10 cellular contexts compared by ENCODE assay signal in the genomic region with DNA sequence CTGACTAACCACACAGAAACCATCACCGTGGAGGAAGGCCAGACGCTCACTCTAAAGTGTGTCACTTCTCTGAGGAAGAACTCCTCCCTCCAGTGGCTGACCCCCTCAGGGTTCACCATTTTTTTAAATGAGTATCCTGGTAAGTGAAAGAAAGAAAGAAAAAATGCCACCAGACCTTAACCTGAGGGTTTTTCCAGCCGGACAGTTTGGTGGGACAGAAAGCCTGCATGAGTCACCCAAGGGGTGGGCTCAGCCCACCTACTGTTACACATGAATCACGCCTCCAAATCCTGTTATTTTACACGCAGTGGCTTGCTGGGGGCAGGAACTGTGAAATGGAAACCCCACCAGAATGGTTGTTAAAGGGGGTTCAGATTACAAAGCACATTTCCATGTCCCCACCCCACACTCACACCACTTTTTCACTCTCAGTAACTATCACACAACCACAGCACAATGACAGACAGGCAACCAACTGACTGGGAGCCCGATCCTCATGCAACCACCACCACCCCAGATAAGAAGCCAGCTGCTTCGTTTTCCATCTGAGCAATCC. TPM values are rescaled to one million over a fixed set of nuclear protein-coding genes. Genes with fewer than 3 reads are reported as not detected.
DNase-seq lines count a peak whose midpoint lies in the region; ATAC-seq and TF ChIP-seq lines count a peak whose summit lies in the region.
"Had no signal": no experiment of that assay in that cellular context is flagged by ENCODE, and none has a peak within 500 bp of the region (broad histone marks: within the 10 kb centered on the region; RNA-seq: fewer than 3 reads in every experiment).

No MANE protein-coding gene starts in this region.

- H3K9me3 ChIP-seq in BLaER1 (no peaks in the 10 kb centered on the region), HUES64 (ENCODE audit: insufficient read depth, low read depth, low read length) (no peaks in the 10 kb centered on the region)

- H3K36me3 Mint-ChIP-seq in activated naive CD8-positive, alpha-beta T cell, result peaks cover 19% of the 10 kb centered on the region
- no peaks in the 10 kb centered on the region for H3K36me3 Mint-ChIP-seq in glutamatergic neuron (ENCODE audit: unreplicated experiment)

- WGBS in HUES64, result 34% methylated on average over 6 of the region's 7 CpGs

- H4K20me1 ChIP-seq in BLaER1, result no peaks in the 10 kb centered on the region

- H3K4me1 ChIP-seq in BLaER1 (peaks cover 9% of the 10 kb centered on the region), HUES64 (ENCODE audit: insufficient read depth, low read length) (peaks cover 30% of the 10 kb centered on the region)

- H3K9ac ChIP-seq in BLaER1, result no peak overlapping the region
- H3K9ac ChIP-seq in HUES64 (ENCODE audit: low read depth, low read length), result no peak overlapping the region

- H3K27ac Mint-ChIP-seq in activated naive CD8-positive, alpha-beta T cell, result peak overlapping the region; percentile 97
- no peak overlapping the region for H3K27ac Mint-ChIP-seq in glutamatergic neuron (ENCODE audit: unreplicated experiment)

- H3K27ac ChIP-seq in BLaER1 (no peak overlapping the region), HUES64 (ENCODE audit: low read depth, low read length) (peak overlapping the region; percentile 50)
- H3K27ac ChIP-seq: epithelial cell of prostate had no signal

- H3K4me1 Mint-ChIP-seq in activated naive CD8-positive, alpha-beta T cell (ENCODE audit: low read depth), result peaks cover 83% of the 10 kb centered on the region
- H3K4me1 Mint-ChIP-seq in glutamatergic neuron (ENCODE audit: low read depth, unreplicated experiment), result no peaks in the 10 kb centered on the region

- peak overlapping the region; percentile 2; the same call in 1 of the 2 replicates for H3K4me2 ChIP-seq in BLaER1

- H3K4me3 ChIP-seq in BLaER1 (no peak overlapping the region), HUES64 (ENCODE audit: low read length) (no peak overlapping the region)

- H3K27me3 Mint-ChIP-seq in activated naive CD8-positive, alpha-beta T cell, result no peaks in the 10 kb centered on the region
- H3K27me3 Mint-ChIP-seq in glutamatergic neuron (ENCODE audit: unreplicated experiment), result no peaks in the 10 kb centered on the region

- H3K27me3 ChIP-seq in BLaER1, result no peaks in the 10 kb centered on the region
- H3K27me3 ChIP-seq in HUES64 (ENCODE audit: insufficient read depth, low read length), result no peaks in the 10 kb centered on the region

- H3K36me3 ChIP-seq in BLaER1 (no peaks in the 10 kb centered on the region), HUES64 (ENCODE audit: insufficient read depth, low read length) (no peaks in the 10 kb centered on the region)

- TF ChIP-seq CTCF in glutamatergic neuron (IDR thresholded peaks at IDR 0.05; ENCODE audit: partially characterized antibody, unreplicated experiment), result no peak

- no peak for ATAC-seq in HG03432 (IDR thresholded peaks at IDR 0.05; ENCODE audit: unreplicated experiment)

- H3K4me3 Mint-ChIP-seq in activated naive CD8-positive, alpha-beta T cell, result peak overlapping the region; percentile 87
- H3K4me3 Mint-ChIP-seq in glutamatergic neuron (ENCODE audit: unreplicated experiment), result no peak overlapping the region

- DNase-seq in kidney tubule cell (ENCODE audit: low spot score), result peak; percentile 61
- no peak for DNase-seq in glutamatergic neuron
- no peak for DNase-seq in NOMO-1 treated with DMSO at 0.1 percent for 48 hours (lab: John Stamatoyannopoulos, UW; ENCODE audit: unreplicated experiment)
- no peak for DNase-seq in NCI-H1105 treated with DMSO at 0.1 percent for 48 hours (lab: John Stamatoyannopoulos, UW)

- no peaks in the 10 kb centered on the region for H3K9me3 Mint-ChIP-seq in activated naive CD8-positive, alpha-beta T cell (ENCODE audit: low read depth)
- no peaks in the 10 kb centered on the region for H3K9me3 Mint-ChIP-seq in glutamatergic neuron (ENCODE audit: unreplicated experiment)

RNA-seq across cellular contexts. Expression of gene CRTAM, which starts 11.9 kb away (rescaled TPM):
- polyA plus RNA-seq in HUES64 (2013, experiment 1 of 2), result not detected
- 0.38 TPM for polyA plus RNA-seq in HUES64 (2013, experiment 2 of 2)
- total RNA-seq in glutamatergic neuron (ENCODE audit: unreplicated experiment), result not detected
- total RNA-seq: OCI-LY7 had no signal

RNA-seq across cellular contexts. Expression of gene JHY, which starts 32.4 kb away (rescaled TPM):
- polyA plus RNA-seq in HUES64 (2013, experiment 1 of 2), result 0.60 TPM
- polyA plus RNA-seq in HUES64 (2013, experiment 2 of 2), result 0.82 TPM
- 2.9 TPM for total RNA-seq in glutamatergic neuron (ENCODE audit: unreplicated experiment)
- total RNA-seq: OCI-LY7 had no signal
